8 cellular contexts compared by ENCODE assay signal in genomic region chr4:186190456-186191265, GRCh38. TPM values are rescaled to one million over a fixed set of nuclear protein-coding genes. Genes with fewer than 3 reads are reported as not detected.
DNase-seq lines count a peak whose midpoint lies in the region; ATAC-seq and TF ChIP-seq lines count a peak whose summit lies in the region.

No MANE protein-coding gene starts in this region.

- peak; percentile 23 for TF ChIP-seq CTCF in astrocyte of the spinal cord (IDR thresholded peaks at IDR 0.05; ENCODE audit: low read depth, low read length)

- H3K27ac Mint-ChIP-seq in immature natural killer cell = peak overlapping the region; percentile 89 to 95 (median 92)

- H3K4me1 Mint-ChIP-seq in immature natural killer cell = peaks cover 34 to 44% of the 10 kb centered on the region in 2 donors

- peaks cover under 1 to 5% (median 2%) of the 10 kb centered on the region in 3 donors for H3K36me3 Mint-ChIP-seq in immature natural killer cell

- DNase-seq in Daoy (ENCODE audit: low read depth) = peak; percentile 33
- DNase-seq in SW480 (ENCODE audit: low spot score) = peak; percentile 70
- DNase-seq in astrocyte of the spinal cord (ENCODE audit: low read depth, low spot score) = peak; percentile 34
- peak; percentile 57 to 68 (median 60) for DNase-seq in immature natural killer cell
- DNase-seq in stimulated activated CD4-positive, alpha-beta T cell treated with anti-CD3 and anti-CD28 coated beads, Interleukin-15, amount 100 ng/mL, for 24 hours = peak; percentile 60
- no peak for DNase-seq in T1000 (lab: John Stamatoyannopoulos, UW)

- in situ Hi-C loops in astrocyte of the spinal cord (cut with HindIII; ENCODE audit: low sequenced_read_pairs) = no loop called here

- H3K4me3 Mint-ChIP-seq in immature natural killer cell = peak overlapping the region; percentile 85 to 89 (median 87)

- H3K9me3 Mint-ChIP-seq in immature natural killer cell = peaks cover 0 to 2% (median 0%) of the 10 kb centered on the region in 6 donors

- peak overlapping the region; percentile 67 for H3K4me3 ChIP-seq in astrocyte of the spinal cord (ENCODE audit: low read depth, low read length)

- ATAC-seq in GM21360 (IDR thresholded peaks at IDR 0.05; ENCODE audit: unreplicated experiment) (peak; percentile 33), HG03575 (IDR thresholded peaks at IDR 0.05; ENCODE audit: extremely low read depth, insufficient number of reproducible peaks, low FRiP score, unreplicated experiment) (peak; percentile 14)

- peaks cover 5 to 13% (median 6%) of the 10 kb centered on the region in 3 donors for H3K27me3 Mint-ChIP-seq in immature natural killer cell (ENCODE audit: low read depth in 3 of 3)

RNA-seq across cellular contexts. Expression of gene CYP4V2, which starts 0.7 kb away (rescaled TPM):
- 11.3 and 18.2 TPM in 2 replicates for total RNA-seq in Daoy (2014; rRNA removed; shearing (Covaris generic))
- 10 to 100 TPM; 26.0 to 43.5 (median 37.6) TPM for polyA plus RNA-seq in immature natural killer cell

RNA-seq across cellular contexts. Expression of gene KLKB1, which starts 36.6 kb away (rescaled TPM):
- total RNA-seq in Daoy (2014; rRNA removed; shearing (Covaris generic)) = not detected in 2 replicates
- not detected for polyA plus RNA-seq in immature natural killer cell
